11 cellular contexts compared by ENCODE assay signal in genomic region chr16:16992986-16993783, GRCh38.
DNase-seq lines count a peak whose midpoint lies in the region; ATAC-seq and TF ChIP-seq lines count a peak whose summit lies in the region.
"Had no signal": no experiment of that assay in that cellular context is flagged by ENCODE, and none has a peak within 500 bp of the region (broad histone marks: within the 10 kb centered on the region; RNA-seq: fewer than 3 reads in every experiment).

No MANE protein-coding gene starts in this region.

- H3K4me1 Mint-ChIP-seq in activated naive CD4-positive, alpha-beta T cell treated with anti-CD3 and anti-CD28 coated beads for 36 hours (ENCODE audit: low read depth) = peaks cover 23% of the 10 kb centered on the region
- peaks cover 12% of the 10 kb centered on the region for H3K4me1 Mint-ChIP-seq in T-helper 2 cell treated with Interferon-gamma antibody and Interleukin-4, amounts not matched to agents 5 μg/mL and 100 μg/mL, for 36 hours (ENCODE audit: low read depth)
- H3K4me1 Mint-ChIP-seq in effector memory CD8-positive, alpha-beta T cell (ENCODE audit: low read depth in 2 of 2) = peaks cover 14 to 16% of the 10 kb centered on the region in 2 donors

- H3K9me3 Mint-ChIP-seq in activated naive CD4-positive, alpha-beta T cell treated with anti-CD3 and anti-CD28 coated beads for 36 hours = no peaks in the 10 kb centered on the region
- H3K9me3 Mint-ChIP-seq in T-helper 2 cell treated with Interferon-gamma antibody and Interleukin-4, amounts not matched to agents 5 μg/mL and 100 μg/mL, for 36 hours = no peaks in the 10 kb centered on the region
- H3K9me3 Mint-ChIP-seq in effector memory CD8-positive, alpha-beta T cell = no peaks in the 10 kb centered on the region

- no peak overlapping the region for H3K27ac Mint-ChIP-seq in activated naive CD4-positive, alpha-beta T cell treated with anti-CD3 and anti-CD28 coated beads for 36 hours
- peak overlapping the region; percentile 35 for H3K27ac Mint-ChIP-seq in T-helper 2 cell treated with Interferon-gamma antibody and Interleukin-4, amounts not matched to agents 5 μg/mL and 100 μg/mL, for 36 hours
- H3K27ac Mint-ChIP-seq in effector memory CD8-positive, alpha-beta T cell = peak overlapping the region; percentile 67 to 86

- no peak overlapping the region for H3K4me3 ChIP-seq in upper lobe of right lung

- H3K36me3 Mint-ChIP-seq in activated naive CD4-positive, alpha-beta T cell treated with anti-CD3 and anti-CD28 coated beads for 36 hours (ENCODE audit: low read depth) = no peaks in the 10 kb centered on the region
- no peaks in the 10 kb centered on the region for H3K36me3 Mint-ChIP-seq in T-helper 2 cell treated with Interferon-gamma antibody and Interleukin-4, amounts not matched to agents 5 μg/mL and 100 μg/mL, for 36 hours (ENCODE audit: low read depth)
- peaks cover 3% of the 10 kb centered on the region for H3K36me3 Mint-ChIP-seq in effector memory CD8-positive, alpha-beta T cell (ENCODE audit: insufficient read depth)

- DNase-seq in activated naive CD4-positive, alpha-beta T cell treated with anti-CD3 and anti-CD28 coated beads for 36 hours = peak; percentile 32
- DNase-seq in activated naive CD4-positive, alpha-beta T cell treated with Interleukin-2 at 50 U/mL for 16 hours = no peak
- no peak for DNase-seq in T-helper 2 cell treated with Interferon-gamma antibody and Interleukin-4, amounts not matched to agents 5 μg/mL and 100 μg/mL, for 36 hours (ENCODE audit: low spot score)
- DNase-seq in effector memory CD8-positive, alpha-beta T cell = peak in 1 of 3 experiments; percentile 10
- DNase-seq in stimulated activated naive CD8-positive, alpha-beta T cell treated with anti-CD3 and anti-CD28 coated beads, Interleukin-15, Interleukin-2, amounts not matched to agents 100 U/mL and 50 U/mL, for 24 hours = peak; percentile 23
- no peak for DNase-seq in upper lobe of right lung
- DNase-seq: amygdala, islet precursor cell, NCI-H82 had no signal

- H3K9me3 ChIP-seq in upper lobe of right lung = no peaks in the 10 kb centered on the region

- H3K27ac ChIP-seq in upper lobe of right lung = no peak overlapping the region

- no peaks in the 10 kb centered on the region for H3K4me1 ChIP-seq in upper lobe of right lung

- ATAC-seq in effector memory CD8-positive, alpha-beta T cell (replicated peaks) = peak; percentile 75
- no peak for ATAC-seq in stimulated activated naive CD8-positive, alpha-beta T cell treated with anti-CD3 and anti-CD28 coated beads, Interleukin-15, Interleukin-2, amounts not matched to agents 100 U/mL and 50 U/mL, for 24 hours
- no peak for ATAC-seq in upper lobe of right lung
- no peak for ATAC-seq in HG03139 (IDR thresholded peaks at IDR 0.05; ENCODE audit: unreplicated experiment)
- no peak for ATAC-seq in HG02623 (IDR thresholded peaks at IDR 0.05; ENCODE audit: unreplicated experiment)

- CTCF ChIA-PET in activated naive CD4-positive, alpha-beta T cell treated with anti-CD3 and anti-CD28 coated beads for 36 hours (lab: Charles Lee) = interaction anchor here (0.9 kb wide), 2 partner anchors 78 to 178 kb away, joined by 3 read pairs; no protein-coding TSS in a partner anchor

- no peaks in the 10 kb centered on the region for H3K36me3 ChIP-seq in upper lobe of right lung

- TF ChIP-seq CTCF in upper lobe of right lung (IDR thresholded peaks at IDR 0.05) = no peak

- no peaks in the 10 kb centered on the region for H3K27me3 ChIP-seq in upper lobe of right lung

- H3K27me3 Mint-ChIP-seq in activated naive CD4-positive, alpha-beta T cell treated with anti-CD3 and anti-CD28 coated beads for 36 hours (ENCODE audit: low read depth) = no peaks in the 10 kb centered on the region
- H3K27me3 Mint-ChIP-seq in T-helper 2 cell treated with Interferon-gamma antibody and Interleukin-4, amounts not matched to agents 5 μg/mL and 100 μg/mL, for 36 hours (ENCODE audit: low read depth) = peaks cover 4% of the 10 kb centered on the region
- peaks cover 7 to 12% of the 10 kb centered on the region in 2 donors for H3K27me3 Mint-ChIP-seq in effector memory CD8-positive, alpha-beta T cell

- no peak overlapping the region for H3K4me3 Mint-ChIP-seq in activated naive CD4-positive, alpha-beta T cell treated with anti-CD3 and anti-CD28 coated beads for 36 hours
- H3K4me3 Mint-ChIP-seq in T-helper 2 cell treated with Interferon-gamma antibody and Interleukin-4, amounts not matched to agents 5 μg/mL and 100 μg/mL, for 36 hours = peak overlapping the region; percentile 54
- H3K4me3 Mint-ChIP-seq in effector memory CD8-positive, alpha-beta T cell = peak overlapping the region; percentile 54 to 58

- intact Hi-C loops in activated naive CD4-positive, alpha-beta T cell treated with anti-CD3 and anti-CD28 coated beads for 36 hours (cut with micrococcal nuclease) = no loop called here
- intact Hi-C loops in upper lobe of right lung (cut with DNase I) = no loop called here

Comparison
In these comparisons a context has a peak if more than half of its experiments do, and no peak if none do; other contexts are left out.
1. DNase-seq: peak in activated naive CD4-positive, alpha-beta T cell treated with anti-CD3 and anti-CD28 coated beads for 36 hours (single experiment) and stimulated activated naive CD8-positive, alpha-beta T cell treated with anti-CD3 and anti-CD28 coated beads, Interleukin-15, Interleukin-2, amounts not matched to agents 100 U/mL and 50 U/mL, for 24 hours (single experiment); none in activated naive CD4-positive, alpha-beta T cell treated with Interleukin-2 at 50 U/mL for 16 hours (single experiment), T-helper 2 cell treated with Interferon-gamma antibody and Interleukin-4, amounts not matched to agents 5 μg/mL and 100 μg/mL, for 36 hours (single experiment) and upper lobe of right lung (single experiment).